14 cellular contexts compared by ENCODE assay signal in genomic region chr14:57492859-57493258, GRCh38. TPM values are rescaled to one million over a fixed set of nuclear protein-coding genes. Genes with fewer than 3 reads are reported as not detected.
DNase-seq lines count a peak whose midpoint lies in the region; ATAC-seq and TF ChIP-seq lines count a peak whose summit lies in the region.
"Had no signal": no experiment of that assay in that cellular context is flagged by ENCODE, and none has a peak within 500 bp of the region (broad histone marks: within the 10 kb centered on the region; RNA-seq: fewer than 3 reads in every experiment).

No MANE protein-coding gene starts in this region.

- H3K4me1 ChIP-seq in foreskin keratinocyte: no peaks in the 10 kb centered on the region

- CTCF ChIA-PET in activated CD8-positive, alpha-beta T cell treated with anti-CD3 and anti-CD28 coated beads, Interleukin-2, amount 10 ng/mL, durations not matched to agents 7 days and 5 days (lab: Charles Lee): no interaction called here
- CTCF ChIA-PET in activated CD4-positive, alpha-beta memory T cell treated with anti-CD3 and anti-CD28 coated beads, Interleukin-2, amount 10 ng/mL, durations not matched to agents 7 days and 5 days (lab: Charles Lee): no interaction called here

- H3K9me3 Mint-ChIP-seq in activated CD8-positive, alpha-beta T cell treated with anti-CD3 and anti-CD28 coated beads, Interleukin-2, amount 10 ng/mL, durations not matched to agents 7 days and 5 days (ENCODE audit: insufficient read depth): no peaks in the 10 kb centered on the region
- no peaks in the 10 kb centered on the region for H3K9me3 Mint-ChIP-seq in activated CD4-positive, alpha-beta memory T cell treated with anti-CD3 and anti-CD28 coated beads, Interleukin-2, amount 10 ng/mL, durations not matched to agents 7 days and 5 days
- H3K9me3 Mint-ChIP-seq in activated T-helper 17 cell treated with anti-CD3 and anti-CD28 coated beads, Interleukin-2, amount 50 U/mL, for 72 hours: no peaks in the 10 kb centered on the region

- H3K27me3 Mint-ChIP-seq in activated CD8-positive, alpha-beta T cell treated with anti-CD3 and anti-CD28 coated beads, Interleukin-2, amount 10 ng/mL, durations not matched to agents 7 days and 5 days (ENCODE audit: low read depth): peaks cover 17% of the 10 kb centered on the region
- H3K27me3 Mint-ChIP-seq in activated CD4-positive, alpha-beta memory T cell treated with anti-CD3 and anti-CD28 coated beads, Interleukin-2, amount 10 ng/mL, durations not matched to agents 7 days and 5 days: peaks cover 7% of the 10 kb centered on the region
- peaks cover 5% of the 10 kb centered on the region for H3K27me3 Mint-ChIP-seq in activated T-helper 17 cell treated with anti-CD3 and anti-CD28 coated beads, Interleukin-2, amount 50 U/mL, for 72 hours

- H3K4me1 Mint-ChIP-seq in activated CD8-positive, alpha-beta T cell treated with anti-CD3 and anti-CD28 coated beads, Interleukin-2, amount 10 ng/mL, durations not matched to agents 7 days and 5 days (ENCODE audit: low read depth): peaks cover 19% of the 10 kb centered on the region
- no peaks in the 10 kb centered on the region for H3K4me1 Mint-ChIP-seq in activated CD4-positive, alpha-beta memory T cell treated with anti-CD3 and anti-CD28 coated beads, Interleukin-2, amount 10 ng/mL, durations not matched to agents 7 days and 5 days
- no peaks in the 10 kb centered on the region for H3K4me1 Mint-ChIP-seq in activated T-helper 17 cell treated with anti-CD3 and anti-CD28 coated beads, Interleukin-2, amount 50 U/mL, for 72 hours

- POLR2A ChIA-PET in activated CD8-positive, alpha-beta T cell treated with anti-CD3 and anti-CD28 coated beads, Interleukin-2, amount 10 ng/mL, durations not matched to agents 7 days and 5 days (lab: Charles Lee): no interaction called here
- POLR2A ChIA-PET in activated CD4-positive, alpha-beta memory T cell treated with anti-CD3 and anti-CD28 coated beads, Interleukin-2, amount 10 ng/mL, durations not matched to agents 7 days and 5 days (lab: Charles Lee): no interaction called here

- peaks cover 36% of the 10 kb centered on the region for H3K27me3 ChIP-seq in foreskin keratinocyte

- no peak for TF ChIP-seq CTCF in foreskin keratinocyte (conservative IDR thresholded peaks at IDR 0.05)

- no peak overlapping the region for H3K4me3 Mint-ChIP-seq in activated CD8-positive, alpha-beta T cell treated with anti-CD3 and anti-CD28 coated beads, Interleukin-2, amount 10 ng/mL, durations not matched to agents 7 days and 5 days
- H3K4me3 Mint-ChIP-seq in activated CD4-positive, alpha-beta memory T cell treated with anti-CD3 and anti-CD28 coated beads, Interleukin-2, amount 10 ng/mL, durations not matched to agents 7 days and 5 days: no peak overlapping the region
- no peak overlapping the region for H3K4me3 Mint-ChIP-seq in activated T-helper 17 cell treated with anti-CD3 and anti-CD28 coated beads, Interleukin-2, amount 50 U/mL, for 72 hours
- H3K4me3 Mint-ChIP-seq: activated naive CD8-positive, alpha-beta T cell had no signal

- no peak overlapping the region for H3K27ac Mint-ChIP-seq in activated CD8-positive, alpha-beta T cell treated with anti-CD3 and anti-CD28 coated beads, Interleukin-2, amount 10 ng/mL, durations not matched to agents 7 days and 5 days
- H3K27ac Mint-ChIP-seq in activated CD4-positive, alpha-beta memory T cell treated with anti-CD3 and anti-CD28 coated beads, Interleukin-2, amount 10 ng/mL, durations not matched to agents 7 days and 5 days: no peak overlapping the region
- H3K27ac Mint-ChIP-seq in activated T-helper 17 cell treated with anti-CD3 and anti-CD28 coated beads, Interleukin-2, amount 50 U/mL, for 72 hours: no peak overlapping the region
- H3K27ac Mint-ChIP-seq: activated naive CD8-positive, alpha-beta T cell had no signal

- ATAC-seq in foreskin keratinocyte: peak; percentile 77
- no peak for ATAC-seq in HG02623 (IDR thresholded peaks at IDR 0.05; ENCODE audit: unreplicated experiment)
- ATAC-seq in activated CD8-positive, alpha-beta T cell treated with anti-CD3 and anti-CD28 coated beads, Interleukin-2, amount 10 ng/mL, durations not matched to agents 7 days and 5 days: no peak
- no peak for ATAC-seq in activated T-helper 17 cell treated with anti-CD3 and anti-CD28 coated beads, Interleukin-2, amount 50 U/mL, for 72 hours (replicated peaks)
- ATAC-seq: left ventricle myocardium superior had no signal

- H3K36me3 Mint-ChIP-seq in activated CD8-positive, alpha-beta T cell treated with anti-CD3 and anti-CD28 coated beads, Interleukin-2, amount 10 ng/mL, durations not matched to agents 7 days and 5 days (ENCODE audit: low read depth): no peaks in the 10 kb centered on the region
- no peaks in the 10 kb centered on the region for H3K36me3 Mint-ChIP-seq in activated CD4-positive, alpha-beta memory T cell treated with anti-CD3 and anti-CD28 coated beads, Interleukin-2, amount 10 ng/mL, durations not matched to agents 7 days and 5 days (ENCODE audit: low read depth)
- no peaks in the 10 kb centered on the region for H3K36me3 Mint-ChIP-seq in activated T-helper 17 cell treated with anti-CD3 and anti-CD28 coated beads, Interleukin-2, amount 50 U/mL, for 72 hours (ENCODE audit: low read depth)
- H3K36me3 Mint-ChIP-seq: activated naive CD8-positive, alpha-beta T cell had no signal

- H3K27ac ChIP-seq in foreskin keratinocyte: no peak overlapping the region
- H3K27ac ChIP-seq: PC-9, skin epidermis had no signal

- peak; percentile 36 for DNase-seq in NOMO-1 treated with DMSO at 0.1 percent for 48 hours (lab: John Stamatoyannopoulos, UW; ENCODE audit: unreplicated experiment)
- no peak for DNase-seq in NOMO-1 treated with dmso at 0.1 percent for 144 hours (lab: John Stamatoyannopoulos, UW; ENCODE audit: unreplicated experiment)
- peak; percentile 28 for DNase-seq in SHP77 treated with DMSO at 0.1 percent for 48 hours (lab: John Stamatoyannopoulos, UW)
- DNase-seq in foreskin keratinocyte: peak; percentile 14 to 58
- no peak for DNase-seq in activated CD8-positive, alpha-beta T cell treated with anti-CD3 and anti-CD28 coated beads, Interleukin-2, amount 10 ng/mL, durations not matched to agents 7 days and 5 days
- DNase-seq in activated CD4-positive, alpha-beta memory T cell treated with anti-CD3 and anti-CD28 coated beads, Interleukin-2, amount 10 ng/mL, durations not matched to agents 7 days and 5 days: no peak
- DNase-seq: left ventricle myocardium superior, MM.1S, PC-9 had no signal

RNA-seq across cellular contexts. Expression of gene CCDC198, which starts 0.8 kb away (rescaled TPM):
- total RNA-seq in foreskin keratinocyte: not detected in 2 replicates
- not detected in 2 replicates for polyA plus RNA-seq in foreskin keratinocyte
- under 1 TPM in 1 of 2 experiments, not detected in 1; 0.21 TPM for total RNA-seq in activated CD8-positive, alpha-beta T cell treated with anti-CD3 and anti-CD28 coated beads, Interleukin-2, amount 10 ng/mL, durations not matched to agents 7 days and 5 days
- not detected for total RNA-seq in activated CD4-positive, alpha-beta memory T cell treated with anti-CD3 and anti-CD28 coated beads, Interleukin-2, amount 10 ng/mL, durations not matched to agents 7 days and 5 days
- total RNA-seq in activated T-helper 17 cell treated with anti-CD3 and anti-CD28 coated beads, Interleukin-2, amount 50 U/mL, for 72 hours: not detected
- total RNA-seq: left ventricle myocardium superior, PC-9 had no signal
- polyA plus RNA-seq: AG04450 had no signal

Comparison
In these comparisons a context has a peak if more than half of its experiments do, and no peak if none do; other contexts are left out.
1. DNase-seq: peak in NOMO-1 treated with DMSO at 0.1 percent for 48 hours (single experiment), SHP77 treated with DMSO at 0.1 percent for 48 hours (single experiment) and foreskin keratinocyte (2 of 2); none in NOMO-1 treated with dmso at 0.1 percent for 144 hours (single experiment), activated CD8-positive, alpha-beta T cell treated with anti-CD3 and anti-CD28 coated beads, Interleukin-2, amount 10 ng/mL, durations not matched to agents 7 days and 5 days (single experiment) and activated CD4-positive, alpha-beta memory T cell treated with anti-CD3 and anti-CD28 coated beads, Interleukin-2, amount 10 ng/mL, durations not matched to agents 7 days and 5 days (single experiment).